20 cellular contexts compared by ENCODE assay signal in the genomic region with DNA sequence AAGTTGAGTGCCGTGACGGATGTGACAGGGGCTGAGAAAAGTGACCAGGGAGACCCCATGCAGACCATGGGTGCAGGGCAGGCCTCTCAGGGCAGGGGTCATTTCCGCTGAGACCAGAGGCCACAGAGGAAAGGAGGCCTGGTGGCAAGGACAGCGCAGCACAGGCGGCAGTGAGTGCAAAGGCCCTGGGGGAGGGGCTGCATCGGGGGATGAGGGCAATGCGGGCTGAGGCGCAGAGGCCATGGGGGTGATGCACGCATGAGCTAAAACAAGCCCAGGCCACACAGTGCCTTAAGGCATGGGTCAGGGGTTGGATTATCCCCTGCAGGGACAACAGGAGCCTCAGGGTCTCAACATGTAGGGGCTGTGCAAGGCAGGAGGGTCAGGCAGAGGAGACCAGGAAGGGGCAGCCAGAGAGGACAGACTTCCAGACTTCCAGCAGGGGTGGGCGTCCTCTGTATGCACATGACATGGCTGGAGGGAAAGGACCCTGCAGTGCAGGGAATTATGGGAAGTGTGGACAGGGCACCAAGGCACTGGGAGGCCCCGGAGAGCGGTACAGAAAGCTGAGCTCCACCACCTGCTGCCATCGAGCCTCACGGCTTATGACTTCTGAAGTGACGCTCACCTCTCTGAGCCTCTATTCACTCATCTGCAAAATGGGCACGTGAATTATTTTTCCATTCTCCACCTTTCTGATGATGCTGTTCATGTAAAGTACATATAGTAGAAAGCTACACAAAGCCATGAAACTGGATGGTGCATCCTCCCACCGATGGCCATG. TPM values are rescaled to one million over a fixed set of nuclear protein-coding genes. Genes with fewer than 3 reads are reported as not detected.
DNase-seq lines count a peak whose midpoint lies in the region; ATAC-seq, FAIRE-seq and TF ChIP-seq lines count a peak whose summit lies in the region.
"Had no signal": no experiment of that assay in that cellular context is flagged by ENCODE, and none has a peak within 500 bp of the region (broad histone marks: within the 10 kb centered on the region; RNA-seq: fewer than 3 reads in every experiment).

No MANE protein-coding gene starts in this region.

- H3K36me3 ChIP-seq in HEK293 (ENCODE audit: control insufficient read depth in 2 of 2, insufficient read depth in 1 of 2, low read length in 2 of 2) (peaks cover 6 to 37% of the 10 kb centered on the region in 2 experiments; a peak in 2 of 3 replicates), trophoblast cell (ENCODE audit: control insufficient read depth in 1 of 2, insufficient read depth in 2 of 2, low read length in 2 of 2) (peaks cover 13 to 16% of the 10 kb centered on the region in 2 experiments), pancreas (no peaks in the 10 kb centered on the region)
- H3K36me3 ChIP-seq: BE2C had no signal

- H2BK120ac ChIP-seq in trophoblast cell (ENCODE audit: insufficient read depth, low read length, poor library complexity) = no peak overlapping the region

- H3K4me3 ChIP-seq in HEK293 (ENCODE audit: low read depth, low read length) (no peak overlapping the region), trophoblast cell (ENCODE audit: low read depth, low read length) (no peak overlapping the region), pancreas (no peak overlapping the region)

- CTCF ChIA-PET in HEK293 (lab: Yijun Ruan, JAX) (no interaction called here), RWPE1 (lab: Yijun Ruan, JAX) (no interaction called here)

- WGBS in trophoblast cell (ENCODE audit: extremely low coverage, insufficient coverage, insufficient read length) = no CpG with 5 or more reads among the region's 17 CpGs
- 94 to 97% methylated on average over 17 of the region's 17 CpGs for WGBS in pancreas, 2 donors

- POLR2A ChIA-PET in HEK293 (lab: Yijun Ruan, JAX) = no interaction called here
- POLR2A ChIA-PET in RWPE1 (lab: Yijun Ruan, JAX; ENCODE audit: low non-redundant PET) = no interaction called here

- H3K9me3 ChIP-seq in HEK293 (ENCODE audit: control insufficient read depth, insufficient read depth, low read depth, low read length) (no peaks in the 10 kb centered on the region), trophoblast cell (ENCODE audit: insufficient read depth, low read depth, low read length) (peaks cover 6% of the 10 kb centered on the region), pancreas (no peaks in the 10 kb centered on the region)
- H3K9me3 ChIP-seq: BE2C had no signal

- H3K4ac ChIP-seq in trophoblast cell (ENCODE audit: low read depth, low read length) = no peak overlapping the region

- no peak overlapping the region for H2AK5ac ChIP-seq in trophoblast cell (ENCODE audit: low read length)

- H3K23ac ChIP-seq in trophoblast cell (ENCODE audit: low read length) = no peak overlapping the region

- peak overlapping the region; percentile 17 for H3K14ac ChIP-seq in trophoblast cell (ENCODE audit: low read length)

- H3K27ac ChIP-seq in HEK293 (ENCODE audit: extremely low read depth, low read depth, low read length) (no peak overlapping the region), RWPE1 (peak overlapping the region; percentile 18; the same call in 1 of the 2 replicates), trophoblast cell (ENCODE audit: low read depth, low read length) (no peak overlapping the region), pancreas (no peak overlapping the region)
- H3K27ac ChIP-seq: C4-2B had no signal

- H3K4me2 ChIP-seq in trophoblast cell (ENCODE audit: low read length) = no peak overlapping the region

- TF ChIP-seq CTCF in HEK293 (tag by site-specific recombination; IDR thresholded peaks at IDR 0.05) (no peak), RWPE1 (conservative IDR thresholded peaks at IDR 0.05; ENCODE audit: low read depth) (no peak), nephron progenitor cell (IDR thresholded peaks at IDR 0.05) (no peak), pancreas (IDR thresholded peaks at IDR 0.05) (no peak)

- no peaks in the 10 kb centered on the region for H3K79me2 ChIP-seq in trophoblast cell (ENCODE audit: control insufficient read depth, insufficient read depth, low read length, poor library complexity)

- no peak overlapping the region for H4K91ac ChIP-seq in trophoblast cell (ENCODE audit: low read depth, low read length)

- no peak for FAIRE-seq in pancreas (lab: Jason Lieb, UNC)
- FAIRE-seq: A204.1, D721Med, GM12892, GM19239 had no signal

- H4K12ac ChIP-seq in trophoblast cell (ENCODE audit: low read depth, low read length) = no peak overlapping the region

- no peaks in the 10 kb centered on the region for H3K4me1 Mint-ChIP-seq in nephron progenitor cell
- H3K4me1 Mint-ChIP-seq: H9 had no signal

- no peak overlapping the region for H4K8ac ChIP-seq in trophoblast cell (ENCODE audit: low read depth, low read length)

- H3K4me1 ChIP-seq in HEK293 (ENCODE audit: control insufficient read depth, insufficient read depth, low read length) (no peaks in the 10 kb centered on the region), trophoblast cell (ENCODE audit: control insufficient read depth in 1 of 2, insufficient read depth in 2 of 2, low read length in 2 of 2) (no peaks in the 10 kb centered on the region), pancreas (no peaks in the 10 kb centered on the region)
- H3K4me1 ChIP-seq: BE2C had no signal

- H3K18ac ChIP-seq in trophoblast cell (ENCODE audit: low read length) = no peak overlapping the region

- H3K79me1 ChIP-seq in trophoblast cell (ENCODE audit: low read length) = no peaks in the 10 kb centered on the region

- H2BK12ac ChIP-seq in trophoblast cell (ENCODE audit: low read length) = no peak overlapping the region

- peaks cover 45% of the 10 kb centered on the region for H3K36me3 Mint-ChIP-seq in nephron progenitor cell (ENCODE audit: low read depth)

- ATAC-seq in HG02642 (IDR thresholded peaks at IDR 0.05; ENCODE audit: poor library complexity, unreplicated experiment) = no peak
- ATAC-seq in pancreas = no peak

- H3K27ac Mint-ChIP-seq in nephron progenitor cell = peak overlapping the region; percentile 81
- H3K27ac Mint-ChIP-seq: H9, HFFc6 had no signal

- no peaks in the 10 kb centered on the region for H3K9me3 Mint-ChIP-seq in nephron progenitor cell
- H3K9me3 Mint-ChIP-seq: CD4-positive, alpha-beta memory T cell; H9; HFFc6 had no signal

- intact Hi-C loops in pancreas (cut with DNase I) = no loop called here

- H3K27me3 ChIP-seq in trophoblast cell (ENCODE audit: insufficient read depth, low read length) (no peaks in the 10 kb centered on the region), pancreas (no peaks in the 10 kb centered on the region)
- H3K27me3 ChIP-seq: BE2C had no signal

- no peaks in the 10 kb centered on the region for H3K27me3 Mint-ChIP-seq in nephron progenitor cell (ENCODE audit: low read depth, poor library complexity)
- H3K27me3 Mint-ChIP-seq: CD4-positive, alpha-beta memory T cell had no signal

- H2BK5ac ChIP-seq in trophoblast cell (ENCODE audit: low read depth, low read length, poor library complexity) = no peak overlapping the region

- no peak overlapping the region for H3K9ac ChIP-seq in trophoblast cell (ENCODE audit: low read length)

- H2AFZ ChIP-seq in trophoblast cell (ENCODE audit: insufficient read depth, low read length, poor library complexity) = no peak overlapping the region

- DNase-seq in RWPE1 (ENCODE audit: low spot score) (no peak), nephron progenitor cell (no peak), trophoblast cell (peak; percentile 96 to 97), pancreas (no peak)
- DNase-seq in activated CD4-positive, alpha-beta T cell treated with anti-CD3 and anti-CD28 coated beads for 4 hours = no peak
- DNase-seq: BE2C; CD4-positive, alpha-beta memory T cell; DND-41; GDM1; GOT3; H9; HFFc6; IMR-90 had no signal

- no peak overlapping the region for H3K4me3 Mint-ChIP-seq in nephron progenitor cell
- H3K4me3 Mint-ChIP-seq: CD4-positive, alpha-beta memory T cell; H9; HFFc6 had no signal

TF ChIP-seq in HEK293, 187 proteins besides CTCF, POLR2A, EP300 and RAD21:
- TF ChIP-seq YY2 (tag by site-specific recombination; IDR thresholded peaks at IDR 0.05) = no peak
- TF ChIP-seq ZNF585B (tag by site-specific recombination; IDR thresholded peaks at IDR 0.05) = no peak
- no peak for TF ChIP-seq ZNF776 (tag by site-specific recombination; IDR thresholded peaks at IDR 0.05; ENCODE audit: borderline replicate concordance)
- TF ChIP-seq ZNF366 (tag by site-specific recombination; conservative IDR thresholded peaks at IDR 0.05) = no peak
- TF ChIP-seq ZNF624 (tag by site-specific recombination; IDR thresholded peaks at IDR 0.05) = no peak
- TF ChIP-seq ZNF248 (tag by site-specific recombination; IDR thresholded peaks at IDR 0.05) = no peak
- TF ChIP-seq ZNF404 (tag by site-specific recombination; IDR thresholded peaks at IDR 0.05) = no peak
- no peak for TF ChIP-seq ZNF701 (tag by site-specific recombination; IDR thresholded peaks at IDR 0.05)
- TF ChIP-seq, protein P1, sequence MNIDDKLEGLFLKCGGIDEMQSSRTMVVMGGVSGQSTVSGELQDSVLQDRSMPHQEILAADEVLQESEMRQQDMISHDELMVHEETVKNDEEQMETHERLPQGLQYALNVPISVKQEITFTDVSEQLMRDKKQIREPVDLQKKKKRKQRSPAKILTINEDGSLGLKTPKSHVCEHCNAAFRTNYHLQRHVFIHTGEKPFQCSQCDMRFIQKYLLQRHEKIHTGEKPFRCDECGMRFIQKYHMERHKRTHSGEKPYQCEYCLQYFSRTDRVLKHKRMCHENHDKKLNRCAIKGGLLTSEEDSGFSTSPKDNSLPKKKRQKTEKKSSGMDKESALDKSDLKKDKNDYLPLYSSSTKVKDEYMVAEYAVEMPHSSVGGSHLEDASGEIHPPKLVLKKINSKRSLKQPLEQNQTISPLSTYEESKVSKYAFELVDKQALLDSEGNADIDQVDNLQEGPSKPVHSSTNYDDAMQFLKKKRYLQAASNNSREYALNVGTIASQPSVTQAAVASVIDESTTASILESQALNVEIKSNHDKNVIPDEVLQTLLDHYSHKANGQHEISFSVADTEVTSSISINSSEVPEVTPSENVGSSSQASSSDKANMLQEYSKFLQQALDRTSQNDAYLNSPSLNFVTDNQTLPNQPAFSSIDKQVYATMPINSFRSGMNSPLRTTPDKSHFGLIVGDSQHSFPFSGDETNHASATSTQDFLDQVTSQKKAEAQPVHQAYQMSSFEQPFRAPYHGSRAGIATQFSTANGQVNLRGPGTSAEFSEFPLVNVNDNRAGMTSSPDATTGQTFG (tag by site-specific recombination; IDR thresholded peaks at IDR 0.05; ENCODE audit: borderline replicate concordance) = no peak
- TF ChIP-seq ZNF707 (tag by site-specific recombination; IDR thresholded peaks at IDR 0.05) = no peak
- 0 out of 2 replicates have a peak, but pooled peaks have one; percentile 17 for TF ChIP-seq ZNF76 (tag by site-specific recombination; IDR thresholded peaks at IDR 0.05; ENCODE audit: borderline replicate concordance, low read depth)
- peak; percentile 54; the same call in 1 of the 2 replicates for TF ChIP-seq ZNF623 (tag by site-specific recombination; IDR thresholded peaks at IDR 0.05)
TF ChIP-seq in HEK293: peak in this region for 2.

RNA-seq across cellular contexts. Expression of gene RILPL1, which starts 27.3 kb away (rescaled TPM):
- 37.6 TPM in 2 replicates for polyA plus RNA-seq in trophoblast cell (2013)
- total RNA-seq in pancreas = 1 to 10 TPM; 3.0 to 5.8 (median 3.7) TPM
- 1 to 10 TPM; 8.2 to 8.8 TPM for polyA plus RNA-seq in pancreas

RNA-seq across cellular contexts. Expression of gene SNRNP35, which starts 48.3 kb away (rescaled TPM):
- 15.1 and 15.4 TPM in 2 replicates for polyA plus RNA-seq in trophoblast cell (2013)
- 10 to 100 TPM in 1 of 6 donors, 1 to 10 TPM in 5; 6.2 to 13.9 (median 8.3) TPM for total RNA-seq in pancreas
- 10 to 100 TPM; 53.0 to 59.4 TPM for polyA plus RNA-seq in pancreas

Comparison
In these comparisons a context has a peak if more than half of its experiments do, and no peak if none do; other contexts are left out.
1. DNase-seq: peak in trophoblast cell (2 of 2); none in RWPE1 (single experiment), nephron progenitor cell (single experiment), activated CD4-positive, alpha-beta T cell treated with anti-CD3 and anti-CD28 coated beads for 4 hours (0 of 2) and pancreas (0 of 6).